In the genomic region with DNA sequence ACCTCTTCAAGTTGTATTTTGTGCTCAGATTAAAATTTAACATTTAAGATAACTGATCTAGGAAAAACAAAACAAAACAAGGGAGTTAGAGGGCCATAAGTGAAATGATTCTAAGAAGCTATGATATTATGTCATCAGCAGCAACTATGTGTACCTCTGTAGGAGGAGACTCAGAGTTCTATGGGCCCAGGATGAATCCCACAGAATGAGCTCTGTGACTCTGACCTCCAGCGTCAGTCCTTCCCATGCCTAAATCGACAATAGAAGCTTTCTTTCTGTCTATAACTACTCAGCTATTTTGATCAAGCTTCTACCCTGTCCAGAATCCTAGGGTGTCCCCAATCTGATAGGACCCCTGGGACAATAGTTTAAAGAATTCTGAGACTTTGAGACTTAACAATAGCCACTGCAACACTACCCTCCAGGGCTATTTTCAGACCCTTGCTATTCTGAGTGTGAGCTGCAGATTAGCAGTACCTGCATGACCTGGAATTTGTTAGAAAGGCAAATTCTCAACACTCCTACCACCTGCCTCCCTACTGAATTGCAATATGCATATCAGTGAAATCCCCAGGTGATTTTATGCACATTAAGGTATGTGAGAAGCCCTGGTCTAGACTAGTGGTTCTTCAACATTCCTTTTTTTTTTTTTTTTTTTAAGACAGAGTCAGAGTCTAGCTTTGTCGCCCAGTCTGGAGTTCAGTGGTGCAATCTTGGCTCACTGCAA, we compare ENCODE assay signal across 15 cellular contexts.
"Had no signal": no experiment of that assay in that cellular context is flagged by ENCODE, and none has a peak within 500 bp of the region (broad histone marks: within the 10 kb centered on the region; RNA-seq: fewer than 3 reads in every experiment).

No MANE protein-coding gene starts in this region.

- H3K27ac ChIP-seq: ascending aorta, esophagus squamous epithelium, neural progenitor cell, ovary, SK-N-MC, thoracic aorta, vagina had no signal

- H3K4me3 ChIP-seq: ascending aorta, esophagus squamous epithelium, neural progenitor cell, ovary, SK-N-MC, thoracic aorta, vagina had no signal

- DNase-seq: activated CD4-positive, alpha-beta T cell treated with anti-CD3 and anti-CD28 coated beads, Interleukin-2, amount 50 U/mL, for 48 hours; activated naive CD4-positive, alpha-beta T cell treated with anti-CD3 and anti-CD28 coated beads, Interleukin-2, amount 10 ng/mL, durations not matched to agents 7 days and 5 days; activated T-cell treated with anti-CD3 and anti-CD28 coated beads, Interleukin-2, amount 50 U/mL, for 24 hours; caudate nucleus; esophagus squamous epithelium; islet precursor cell; ovary; T-helper 9 cell had no signal

- H3K9me3 ChIP-seq: ascending aorta, esophagus squamous epithelium, ovary, thoracic aorta, vagina had no signal

- H3K9ac ChIP-seq: neural progenitor cell had no signal

- H3K4me2 ChIP-seq: neural progenitor cell had no signal

- FAIRE-seq: colon, endothelial cell of umbilical vein had no signal

- H3K27me3 ChIP-seq: ascending aorta, esophagus squamous epithelium, neural progenitor cell, ovary, vagina had no signal

- H3K36me3 ChIP-seq: ascending aorta, esophagus squamous epithelium, neural progenitor cell, ovary, thoracic aorta, vagina had no signal
